Comparison of ENCODE assay signal across 1 cellular context in genomic region chr1:27365372-27366112, GRCh38.
TF ChIP-seq lines count a peak whose summit lies in the region.

No MANE protein-coding gene starts in this region.

TF ChIP-seq in K562, 482 proteins besides CTCF, POLR2A, EP300 and RAD21 (continued from another document and continues in another):
- TF ChIP-seq PREB (CRISPR knock-in tag; IDR thresholded peaks at IDR 0.05) (no peak), NFYB (IDR thresholded peaks at IDR 0.05; ENCODE audit: extremely low read depth, insufficient read length) (no peak), TAF7 (tag; IDR thresholded peaks at IDR 0.05) (no peak), POU5F1 (IDR thresholded peaks at IDR 0.05; ENCODE audit: borderline replicate concordance, low read depth, low read length, partially characterized antibody) (no peak), ATF4 (CRISPR knock-in tag; IDR thresholded peaks at IDR 0.05) (no peak), ZNF76 (CRISPR knock-in tag; IDR thresholded peaks at IDR 0.05; ENCODE audit: borderline replicate concordance) (no peak), TEAD2 (tag; IDR thresholded peaks at IDR 0.05) (no peak), KLF1 (tag; IDR thresholded peaks at IDR 0.05) (no peak), RHOXF2B (CRISPR knock-in tag; conservative IDR thresholded peaks at IDR 0.05) (no peak), CBFA2T3 (IDR thresholded peaks at IDR 0.05) (no peak), ZNF274 (IDR thresholded peaks at IDR 0.05; ENCODE audit: borderline replicate concordance, low read depth, low read length) (no peak), ZBTB33 (CRISPR knock-in tag; IDR thresholded peaks at IDR 0.05) (no peak), E2F1 (CRISPR knock-in tag; IDR thresholded peaks at IDR 0.05) (0 out of 2 replicates have a peak, but pooled peaks have one; percentile 43), EGR1 (conservative IDR thresholded peaks at IDR 0.05) (no peak; the same call in 1 of the 2 replicates), GMEB1 (CRISPR knock-in tag; IDR thresholded peaks at IDR 0.05) (no peak), ZFP1 (CRISPR knock-in tag; IDR thresholded peaks at IDR 0.05) (no peak), ZNF239 (CRISPR knock-in tag; IDR thresholded peaks at IDR 0.05) (no peak), MTA3 (IDR thresholded peaks at IDR 0.05; ENCODE audit: borderline replicate concordance) (peak; percentile 49; the same call in 1 of the 2 replicates), CC2D1A (IDR thresholded peaks at IDR 0.05) (no peak), PRMT5 (CRISPR knock-in tag; IDR thresholded peaks at IDR 0.05) (no peak), YY1 (IDR thresholded peaks at IDR 0.05; ENCODE audit: borderline replicate concordance in 1 of 3, control insufficient read depth in 1 of 3, extremely low read depth in 1 of 3, insufficient read depth in 3 of 3, insufficient read length in 1 of 3, insufficient replicate concordance in 2 of 3, low read depth in 1 of 3, low read length in 2 of 3) (peak in 1 of 3 experiments; percentile 79), GTF2A2 (tag; IDR thresholded peaks at IDR 0.05) (no peak), POLR3A (IDR thresholded peaks at IDR 0.05; ENCODE audit: borderline replicate concordance, extremely low read depth, insufficient read depth, insufficient read length) (no peak), HDAC2 (IDR thresholded peaks at IDR 0.05) (peak; percentile 39; the same call in 1 of the 2 replicates), HMBOX1 (IDR thresholded peaks at IDR 0.05) (peak; percentile 32; the same call in 1 of the 2 replicates), FOXA1 (IDR thresholded peaks at IDR 0.05; ENCODE audit: borderline replicate concordance) (no peak), GATAD2A (IDR thresholded peaks at IDR 0.05) (0 out of 2 replicates have a peak, but pooled peaks have one; percentile 31), KLF13 (tag; IDR thresholded peaks at IDR 0.05; ENCODE audit: borderline replicate concordance, low read depth) (no peak), CBFB (CRISPR knock-in tag; IDR thresholded peaks at IDR 0.05) (no peak), GATAD2B (IDR thresholded peaks at IDR 0.05; ENCODE audit: borderline replicate concordance) (no peak), CLOCK (CRISPR knock-in tag; IDR thresholded peaks at IDR 0.05; ENCODE audit: borderline replicate concordance) (no peak), SRSF7 (optimal IDR thresholded peaks at IDR 0.05; ENCODE audit: low read depth, low read length) (no peak), ZNF584 (CRISPR knock-in tag; IDR thresholded peaks at IDR 0.05; ENCODE audit: low read depth) (no peak), NR2F6 (CRISPR knock-in tag; IDR thresholded peaks at IDR 0.05) (no peak), L3MBTL2 (IDR thresholded peaks at IDR 0.05) (0 out of 2 replicates have a peak, but pooled peaks have one; percentile 17), IRF2 (CRISPR knock-in tag; IDR thresholded peaks at IDR 0.05) (no peak), FOXA3 (CRISPR knock-in tag; conservative IDR thresholded peaks at IDR 0.05 in 1 of 2, IDR thresholded peaks at IDR 0.05 in 1 of 2) (no peak), TCFL5 (CRISPR knock-in tag; conservative IDR thresholded peaks at IDR 0.05) (no peak), HDGF (IDR thresholded peaks at IDR 0.05) (0 out of 2 replicates have a peak, but pooled peaks have one; percentile 87), ETV6 (IDR thresholded peaks at IDR 0.05; ENCODE audit: borderline replicate concordance in 1 of 2, low read depth in 2 of 2, low read length in 1 of 2) (no peak), ETV6 (CRISPR knock-in tag; IDR thresholded peaks at IDR 0.05; ENCODE audit: borderline replicate concordance) (no peak), ETV1 (tag; conservative IDR thresholded peaks at IDR 0.05; ENCODE audit: low read depth) (peak; percentile 90), NRF1 (conservative IDR thresholded peaks at IDR 0.05 in 1 of 2, IDR thresholded peaks at IDR 0.05 in 1 of 2) (no peak), CAMTA2 (CRISPR knock-in tag; conservative IDR thresholded peaks at IDR 0.05) (no peak), ZNF24 (IDR thresholded peaks at IDR 0.05) (no peak), NEUROD1 (IDR thresholded peaks at IDR 0.05; ENCODE audit: borderline replicate concordance, low read depth, low read length, partially characterized antibody) (peak; percentile 63), ZNF699 (CRISPR knock-in tag; IDR thresholded peaks at IDR 0.05; ENCODE audit: insufficient replicate concordance) (no peak), FOSL1 (tag; conservative IDR thresholded peaks at IDR 0.05) (no peak), SMARCA4 (IDR thresholded peaks at IDR 0.05) (peak; percentile 43; the same call in 1 of the 2 replicates), CGGBP1 (CRISPR knock-in tag; IDR thresholded peaks at IDR 0.05) (no peak), ZNF316 (IDR thresholded peaks at IDR 0.05) (no peak), NR3C1 (CRISPR knock-in tag; IDR thresholded peaks at IDR 0.05) (no peak), POLR2B (IDR thresholded peaks at IDR 0.05; ENCODE audit: low read depth, partially characterized antibody) (peak; percentile 56), MCM7 (IDR thresholded peaks at IDR 0.05) (no peak), TEAD1 (CRISPR knock-in tag; IDR thresholded peaks at IDR 0.05) (peak in 1 of 2 experiments; percentile 19; a peak in 2 of 4 replicates), ARID1B (IDR thresholded peaks at IDR 0.05) (no peak), ZBTB2 (IDR thresholded peaks at IDR 0.05) (0 out of 2 replicates have a peak, but pooled peaks have one; percentile 10), MAZ (CRISPR knock-in tag; conservative IDR thresholded peaks at IDR 0.05 in 1 of 2, IDR thresholded peaks at IDR 0.05 in 1 of 2) (peak; percentile 5 to 49; a peak in 1 of 4 replicates), ZZZ3 (IDR thresholded peaks at IDR 0.05) (no peak), LEF1 (IDR thresholded peaks at IDR 0.05) (no peak), MECOM (CRISPR knock-in tag; IDR thresholded peaks at IDR 0.05) (no peak), SMARCA5 (IDR thresholded peaks at IDR 0.05) (no peak), HMG20B (CRISPR knock-in tag; IDR thresholded peaks at IDR 0.05) (no peak), PML (IDR thresholded peaks at IDR 0.05; ENCODE audit: low read length) (no peak), CREBBP (IDR thresholded peaks at IDR 0.05; ENCODE audit: low read depth, low read length) (no peak), HMG20A (CRISPR knock-in tag; conservative IDR thresholded peaks at IDR 0.05) (no peak), E2F6 (IDR thresholded peaks at IDR 0.05; ENCODE audit: borderline replicate concordance in 1 of 2, extremely low read depth in 1 of 2, insufficient read depth in 1 of 2, insufficient read length in 1 of 2, low read depth in 1 of 2, low read length in 1 of 2, poor library complexity in 1 of 2, severe bottlenecking in 1 of 2) (peak in 1 of 2 experiments; percentile 43)
